Comparison of ENCODE assay signal across 25 cellular contexts in the genomic region with DNA sequence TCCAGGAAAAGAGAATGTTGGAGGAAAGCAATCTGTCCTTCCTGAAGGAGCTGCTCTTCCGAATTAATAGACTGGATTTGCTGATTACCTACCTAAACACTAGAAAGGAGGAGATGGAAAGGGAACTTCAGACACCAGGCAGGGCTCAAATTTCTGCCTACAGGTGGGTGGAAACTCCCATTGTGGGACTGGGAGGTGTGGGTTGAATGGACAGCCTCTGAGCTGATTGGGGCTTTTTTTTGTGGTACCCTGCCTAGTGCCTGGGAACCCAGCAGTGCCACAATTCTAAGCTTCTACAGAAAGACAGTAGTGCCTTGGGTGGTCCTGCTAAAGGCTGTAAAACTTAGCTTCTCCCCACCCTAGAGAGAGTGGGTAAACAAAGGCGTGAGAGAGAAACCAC. TPM values are rescaled to one million over a fixed set of nuclear protein-coding genes. Genes with fewer than 3 reads are reported as not detected.
DNase-seq lines count a peak whose midpoint lies in the region; ATAC-seq and TF ChIP-seq lines count a peak whose summit lies in the region.
"Had no signal": no experiment of that assay in that cellular context is flagged by ENCODE, and none has a peak within 500 bp of the region (broad histone marks: within the 10 kb centered on the region; RNA-seq: fewer than 3 reads in every experiment).

No MANE protein-coding gene starts in this region.

- ATAC-seq in activated T-cell treated with anti-CD3 and anti-CD28 coated beads, Interleukin-2, amount 50 U/mL, for 72 hours (replicated peaks in 1 of 2), result no peak
- no peak for ATAC-seq in GM19035 (IDR thresholded peaks at IDR 0.05; ENCODE audit: unreplicated experiment)
- ATAC-seq: left ventricle myocardium superior, psoas muscle had no signal

- H3K27ac ChIP-seq in HEK293 (ENCODE audit: extremely low read depth, low read depth, low read length), result no peak overlapping the region
- no peak overlapping the region for H3K27ac ChIP-seq in neural progenitor cell
- H3K27ac ChIP-seq: C4-2B, esophagus muscularis mucosa, psoas muscle, testis, vagina had no signal

- H2AFZ ChIP-seq in neural progenitor cell (replicated peaks), result peak overlapping the region; percentile 54

- POLR2A ChIA-PET in HEK293 (lab: Yijun Ruan, JAX), result no interaction called here

- no peaks in the 10 kb centered on the region for H4K20me1 ChIP-seq in neural progenitor cell (ENCODE audit: low read depth)

- H3K79me2 ChIP-seq in neural progenitor cell (ENCODE audit: low read depth), result no peaks in the 10 kb centered on the region

- H3K4me1 Mint-ChIP-seq in activated T-cell treated with anti-CD3 and anti-CD28 coated beads, Interleukin-2, amount 50 U/mL, for 72 hours (ENCODE audit: low read depth), result peaks cover 81% of the 10 kb centered on the region
- peaks cover 66% of the 10 kb centered on the region for H3K4me1 Mint-ChIP-seq in activated T-helper 2 cell treated with anti-CD3 and anti-CD28 coated beads, Interferon-gamma antibody, Interleukin-2, Interleukin-4, amounts not matched to agents 10 μg/mL and 5 μg/mL and 100 μg/mL, durations not matched to agents 14 hours and 24 hours and 36 hours (ENCODE audit: low read depth)
- H3K4me1 Mint-ChIP-seq in neural progenitor cell, result peaks cover 5% of the 10 kb centered on the region
- H3K4me1 Mint-ChIP-seq: brain had no signal

- H3K4me3 ChIP-seq in HEK293 (ENCODE audit: low read depth, low read length), result no peak overlapping the region
- H3K4me3 ChIP-seq in neural progenitor cell, result no peak overlapping the region
- H3K4me3 ChIP-seq: esophagus muscularis mucosa, psoas muscle, testis, vagina had no signal

- H3K4me3 Mint-ChIP-seq in activated T-cell treated with anti-CD3 and anti-CD28 coated beads, Interleukin-2, amount 50 U/mL, for 72 hours, result peak overlapping the region; percentile 19 to 64
- H3K4me3 Mint-ChIP-seq in activated T-helper 2 cell treated with anti-CD3 and anti-CD28 coated beads, Interferon-gamma antibody, Interleukin-2, Interleukin-4, amounts not matched to agents 10 μg/mL and 5 μg/mL and 100 μg/mL, durations not matched to agents 14 hours and 24 hours and 36 hours (ENCODE audit: low read depth), result no peak overlapping the region
- no peak overlapping the region for H3K4me3 Mint-ChIP-seq in neural progenitor cell
- H3K4me3 Mint-ChIP-seq: activated naive CD8-positive, alpha-beta T cell treated with anti-CD3 and anti-CD28 coated beads, Interleukin-2, amount 10 ng/mL, durations not matched to agents 7 days and 5 days; brain had no signal

- intact Hi-C loops in activated T-helper 2 cell treated with anti-CD3 and anti-CD28 coated beads, Interferon-gamma antibody, Interleukin-2, Interleukin-4, amounts not matched to agents 10 μg/mL and 5 μg/mL and 100 μg/mL, durations not matched to agents 14 hours and 24 hours and 36 hours (cut with micrococcal nuclease), result loop anchor here (10.0 kb wide), 1 partner anchor 998 kb away; the partner anchor contains the start of gene NOP58

- TF ChIP-seq CTCF in HEK293 (tag by site-specific recombination; IDR thresholded peaks at IDR 0.05), result no peak
- no peak for TF ChIP-seq CTCF in neural progenitor cell (IDR thresholded peaks at IDR 0.05)

- peak overlapping the region; percentile 84 for H3K27ac Mint-ChIP-seq in activated T-cell treated with anti-CD3 and anti-CD28 coated beads, Interleukin-2, amount 50 U/mL, for 72 hours
- peak overlapping the region; percentile 47 for H3K27ac Mint-ChIP-seq in activated T-helper 2 cell treated with anti-CD3 and anti-CD28 coated beads, Interferon-gamma antibody, Interleukin-2, Interleukin-4, amounts not matched to agents 10 μg/mL and 5 μg/mL and 100 μg/mL, durations not matched to agents 14 hours and 24 hours and 36 hours
- H3K27ac Mint-ChIP-seq in neural progenitor cell, result no peak overlapping the region
- H3K27ac Mint-ChIP-seq: activated naive CD8-positive, alpha-beta T cell treated with anti-CD3 and anti-CD28 coated beads, Interleukin-2, amount 10 ng/mL, durations not matched to agents 7 days and 5 days; brain had no signal

- H3K36me3 Mint-ChIP-seq in activated T-cell treated with anti-CD3 and anti-CD28 coated beads, Interleukin-2, amount 50 U/mL, for 72 hours (ENCODE audit: insufficient read depth in 2 of 2), result peaks cover 14 to 25% of the 10 kb centered on the region in 2 donors
- H3K36me3 Mint-ChIP-seq in activated T-helper 2 cell treated with anti-CD3 and anti-CD28 coated beads, Interferon-gamma antibody, Interleukin-2, Interleukin-4, amounts not matched to agents 10 μg/mL and 5 μg/mL and 100 μg/mL, durations not matched to agents 14 hours and 24 hours and 36 hours (ENCODE audit: low read depth), result peaks cover 68% of the 10 kb centered on the region
- H3K36me3 Mint-ChIP-seq in neural progenitor cell, result no peaks in the 10 kb centered on the region
- H3K36me3 Mint-ChIP-seq: brain had no signal

- H3K9me3 Mint-ChIP-seq in activated T-cell treated with anti-CD3 and anti-CD28 coated beads, Interleukin-2, amount 50 U/mL, for 72 hours, result no peaks in the 10 kb centered on the region
- no peaks in the 10 kb centered on the region for H3K9me3 Mint-ChIP-seq in activated T-helper 2 cell treated with anti-CD3 and anti-CD28 coated beads, Interferon-gamma antibody, Interleukin-2, Interleukin-4, amounts not matched to agents 10 μg/mL and 5 μg/mL and 100 μg/mL, durations not matched to agents 14 hours and 24 hours and 36 hours
- H3K9me3 Mint-ChIP-seq in neural progenitor cell, result no peaks in the 10 kb centered on the region
- H3K9me3 Mint-ChIP-seq: activated naive CD8-positive, alpha-beta T cell treated with anti-CD3 and anti-CD28 coated beads, Interleukin-2, amount 10 ng/mL, durations not matched to agents 7 days and 5 days; brain had no signal

- H3F3A ChIP-seq in neural progenitor cell (ENCODE audit: low read depth), result peaks cover 6% of the 10 kb centered on the region

- CTCF ChIA-PET in HEK293 (lab: Yijun Ruan, JAX), result interaction anchor here (1.6 kb wide), 1 partner anchor 30 kb away, joined by 4 read pairs; no protein-coding TSS in a partner anchor

- H3K9me3 ChIP-seq in HEK293 (ENCODE audit: control insufficient read depth, insufficient read depth, low read depth, low read length) (no peaks in the 10 kb centered on the region), neural progenitor cell (ENCODE audit: low read depth) (no peaks in the 10 kb centered on the region)
- H3K9me3 ChIP-seq: esophagus muscularis mucosa, psoas muscle, testis, vagina had no signal

- no peaks in the 10 kb centered on the region for H3K27me3 ChIP-seq in neural progenitor cell
- H3K27me3 ChIP-seq: esophagus muscularis mucosa, testis, vagina had no signal

- H3K4me2 ChIP-seq in neural progenitor cell, result no peak overlapping the region

- no peak for DNase-seq in activated T-cell treated with anti-CD3 and anti-CD28 coated beads, Interleukin-2, amount 50 U/mL, for 72 hours
- DNase-seq in activated T-cell treated with anti-CD3 and anti-CD28 coated beads for 4 hours (no peak), neural progenitor cell (ENCODE audit: low spot score) (peak; percentile 4), activated gamma-delta T cell (lab: John Stamatoyannopoulos, UW) (no peak), amniotic stem cell (lab: John Stamatoyannopoulos, UW) (no peak)
- DNase-seq in activated T-helper 2 cell treated with anti-CD3 and anti-CD28 coated beads, Interferon-gamma antibody, Interleukin-2, Interleukin-4, amounts not matched to agents 10 μg/mL and 5 μg/mL and 100 μg/mL, durations not matched to agents 14 hours and 24 hours and 36 hours (ENCODE audit: low spot score), result no peak
- DNase-seq: activated CD8-positive, alpha-beta memory T cell treated with anti-CD3 and anti-CD28 coated beads, Interleukin-2, amount 50 U/mL, for 48 hours; activated naive CD8-positive, alpha-beta T cell treated with anti-CD3 and anti-CD28 coated beads, Interleukin-2, amount 10 ng/mL, durations not matched to agents 7 days and 5 days; DMS153; effector CD8-positive, alpha-beta T cell; HCEC 1CT; hippocampal formation; KBM-7; left ventricle myocardium superior; NCI-H187; NCI-H2227 treated with DMSO at 0.1 percent for 48 hours; OCI-M1; psoas muscle; testis had no signal

- no peaks in the 10 kb centered on the region for H3K27me3 Mint-ChIP-seq in activated T-cell treated with anti-CD3 and anti-CD28 coated beads, Interleukin-2, amount 50 U/mL, for 72 hours (ENCODE audit: low read depth)
- no peaks in the 10 kb centered on the region for H3K27me3 Mint-ChIP-seq in activated T-helper 2 cell treated with anti-CD3 and anti-CD28 coated beads, Interferon-gamma antibody, Interleukin-2, Interleukin-4, amounts not matched to agents 10 μg/mL and 5 μg/mL and 100 μg/mL, durations not matched to agents 14 hours and 24 hours and 36 hours (ENCODE audit: low read depth)
- peaks cover 3% of the 10 kb centered on the region for H3K27me3 Mint-ChIP-seq in neural progenitor cell (ENCODE audit: insufficient read depth, low read depth)
- H3K27me3 Mint-ChIP-seq: activated naive CD8-positive, alpha-beta T cell treated with anti-CD3 and anti-CD28 coated beads, Interleukin-2, amount 10 ng/mL, durations not matched to agents 7 days and 5 days had no signal

- H3K9ac ChIP-seq in neural progenitor cell, result no peak overlapping the region

- H3K36me3 ChIP-seq in HEK293 (ENCODE audit: control insufficient read depth in 2 of 2, insufficient read depth in 1 of 2, low read length in 2 of 2), result peaks cover 0 to 41% of the 10 kb centered on the region in 2 experiments; a peak in 1 of 3 replicates
- no peaks in the 10 kb centered on the region for H3K36me3 ChIP-seq in neural progenitor cell

- H3K4me1 ChIP-seq in HEK293 (ENCODE audit: control insufficient read depth, insufficient read depth, low read length), result peaks cover 9% of the 10 kb centered on the region
- no peaks in the 10 kb centered on the region for H3K4me1 ChIP-seq in neural progenitor cell
- H3K4me1 ChIP-seq: psoas muscle, testis had no signal

TF ChIP-seq in HEK293, 187 proteins besides CTCF, POLR2A, EP300 and RAD21:
- TF ChIP-seq SP3 (tag by site-specific recombination; IDR thresholded peaks at IDR 0.05) (no peak), EGR2 (tag by site-specific recombination; IDR thresholded peaks at IDR 0.05; ENCODE audit: low read depth) (0 out of 2 replicates have a peak, but pooled peaks have one; percentile 25)

RNA-seq across cellular contexts. Expression of gene CASP8, which starts 6.3 kb away (rescaled TPM):
- total RNA-seq in activated T-cell treated with anti-CD3 and anti-CD28 coated beads, Interleukin-2, amount 50 U/mL, for 72 hours, result 10 to 100 TPM; 45.0 to 78.7 TPM
- 43.5 and 44.1 TPM in 2 replicates for total RNA-seq in activated T-helper 2 cell treated with anti-CD3 and anti-CD28 coated beads, Interferon-gamma antibody, Interleukin-2, Interleukin-4, amounts not matched to agents 10 μg/mL and 5 μg/mL and 100 μg/mL, durations not matched to agents 14 hours and 24 hours and 36 hours
- 2.1 and 3.1 TPM in 2 replicates for total RNA-seq in neural progenitor cell (ENCODE audit: low replicate concordance)

Comparison
In these comparisons a context has a peak if more than half of its experiments do, and no peak if none do; other contexts are left out.
1. H3K4me3 Mint-ChIP-seq: peak in activated T-cell treated with anti-CD3 and anti-CD28 coated beads, Interleukin-2, amount 50 U/mL, for 72 hours (2 of 2); none in activated T-helper 2 cell treated with anti-CD3 and anti-CD28 coated beads, Interferon-gamma antibody, Interleukin-2, Interleukin-4, amounts not matched to agents 10 μg/mL and 5 μg/mL and 100 μg/mL, durations not matched to agents 14 hours and 24 hours and 36 hours (single experiment) and neural progenitor cell (single experiment).
2. RNA of gene CASP8, which starts 6.3 kb away (total RNA-seq): 45.0 to 78.7 TPM in activated T-cell treated with anti-CD3 and anti-CD28 coated beads, Interleukin-2, amount 50 U/mL, for 72 hours and 43.5 to 44.1 TPM in activated T-helper 2 cell treated with anti-CD3 and anti-CD28 coated beads, Interferon-gamma antibody, Interleukin-2, Interleukin-4, amounts not matched to agents 10 μg/mL and 5 μg/mL and 100 μg/mL, durations not matched to agents 14 hours and 24 hours and 36 hours; 2.1 to 3.1 TPM in neural progenitor cell; every median in the first group is over 10 times any median in the second.